ENCODE assay signal across 1 cellular context in genomic region chr16:70600730-70601129, GRCh38.
TF ChIP-seq lines count a peak whose summit lies in the region.

No MANE protein-coding gene starts in this region.

TF ChIP-seq in IMR-90, 13 proteins besides CTCF, POLR2A, EP300 and RAD21 (continued from another document):
- TF ChIP-seq USF2 (IDR thresholded peaks at IDR 0.05; ENCODE audit: low read depth, low read length) (no peak), MAZ (IDR thresholded peaks at IDR 0.05; ENCODE audit: borderline replicate concordance, low read depth, low read length) (no peak), RCOR1 (IDR thresholded peaks at IDR 0.05; ENCODE audit: insufficient replicate concordance, low read length) (no peak), NFE2L2 (IDR thresholded peaks at IDR 0.05; ENCODE audit: low read depth, low read length) (no peak), FOS (IDR thresholded peaks at IDR 0.05; ENCODE audit: low read depth, low read length) (no peak), RFX5 (IDR thresholded peaks at IDR 0.05; ENCODE audit: low read depth, low read length) (no peak), CEBPB (IDR thresholded peaks at IDR 0.05; ENCODE audit: low read depth, low read length) (no peak), BHLHE40 (IDR thresholded peaks at IDR 0.05; ENCODE audit: low read depth, low read length) (no peak), SMC3 (IDR thresholded peaks at IDR 0.05; ENCODE audit: low read depth, low read length) (no peak), CHD1 (IDR thresholded peaks at IDR 0.05; ENCODE audit: low read depth, low read length) (no peak), ELK1 (IDR thresholded peaks at IDR 0.05; ENCODE audit: borderline replicate concordance, low read depth, low read length) (no peak)
